Comparison of ENCODE assay signal across 17 cellular contexts in genomic region chr1:196152086-196152485, GRCh38.
DNase-seq lines count a peak whose midpoint lies in the region; ATAC-seq and TF ChIP-seq lines count a peak whose summit lies in the region.
"Had no signal": no experiment of that assay in that cellular context is flagged by ENCODE, and none has a peak within 500 bp of the region (broad histone marks: within the 10 kb centered on the region; RNA-seq: fewer than 3 reads in every experiment).

No MANE protein-coding gene starts in this region.

- peak; percentile 43 for ATAC-seq in HG03432 (IDR thresholded peaks at IDR 0.05; ENCODE audit: unreplicated experiment)
- peak; percentile 47; the same call in 1 of the 2 replicates for ATAC-seq in WTC11
- ATAC-seq in right lobe of liver: peak; percentile 97 to 100 (median 99)
- no peak for ATAC-seq in HG02884 (IDR thresholded peaks at IDR 0.05; ENCODE audit: unreplicated experiment)
- ATAC-seq: activated T-cell treated with anti-CD3 and anti-CD28 coated beads, Interleukin-2, amount 50 U/mL, for 4 hours had no signal

- 0 out of 2 replicates have a peak overlapping the region, but pooled peaks have one; percentile 5 for H3K27ac Mint-ChIP-seq in WTC11
- H3K27ac Mint-ChIP-seq: activated naive CD8-positive, alpha-beta T cell treated with anti-CD3 and anti-CD28 coated beads, Interleukin-2, amount 10 ng/mL, durations not matched to agents 7 days and 5 days; naive B cell; stimulated activated naive CD8-positive, alpha-beta T cell treated with anti-CD3 and anti-CD28 coated beads, Interleukin-15, Interleukin-2, amounts not matched to agents 100 ng/mL and 50 ng/mL, for 24 hours had no signal

- H3K4me3 ChIP-seq in right lobe of liver: no peak overlapping the region
- H3K4me3 ChIP-seq: left ventricle myocardium inferior had no signal

- H3K27ac ChIP-seq in right lobe of liver: peak overlapping the region in 1 of 3 donors; percentile 7
- H3K27ac ChIP-seq: left ventricle myocardium inferior had no signal

- WGBS in right lobe of liver (ENCODE audit: insufficient coverage, low coverage, low lambda C conversion rate, missing lambda C conversion rate): 18% methylated on average over 3 of the region's 3 CpGs

- H3K36me3 Mint-ChIP-seq in WTC11: no peaks in the 10 kb centered on the region
- H3K36me3 Mint-ChIP-seq: activated naive CD8-positive, alpha-beta T cell treated with anti-CD3 and anti-CD28 coated beads, Interleukin-2, amount 10 ng/mL, durations not matched to agents 7 days and 5 days; naive B cell had no signal

- CTCF ChIA-PET in WTC11 (lab: Charles Lee): no interaction called here

- POLR2A ChIA-PET in WTC11 (lab: Charles Lee): no interaction called here

- TF ChIP-seq CTCF in WTC11 (IDR thresholded peaks at IDR 0.05) (no peak), right lobe of liver (IDR thresholded peaks at IDR 0.05) (no peak), GM10266 (IDR thresholded peaks at IDR 0.05; ENCODE audit: control insufficient read depth, insufficient read depth, low read depth, missing control alignments) (no peak)

- no peak for TF ChIP-seq POLR2A in right lobe of liver (IDR thresholded peaks at IDR 0.05)

- H3K4me1 Mint-ChIP-seq in WTC11: peaks cover 5% of the 10 kb centered on the region
- H3K4me1 Mint-ChIP-seq: activated naive CD8-positive, alpha-beta T cell treated with anti-CD3 and anti-CD28 coated beads, Interleukin-2, amount 10 ng/mL, durations not matched to agents 7 days and 5 days; naive B cell had no signal

- H3K4me3 Mint-ChIP-seq in WTC11: no peak overlapping the region
- H3K4me3 Mint-ChIP-seq: activated naive CD8-positive, alpha-beta T cell treated with anti-CD3 and anti-CD28 coated beads, Interleukin-2, amount 10 ng/mL, durations not matched to agents 7 days and 5 days; activated T-cell treated with anti-CD3 and anti-CD28 coated beads, Interleukin-2, amount 50 U/mL, for 4 hours; naive B cell; stimulated activated naive CD8-positive, alpha-beta T cell treated with anti-CD3 and anti-CD28 coated beads, Interleukin-15, Interleukin-2, amounts not matched to agents 100 ng/mL and 50 ng/mL, for 24 hours had no signal

- H3K4me1 ChIP-seq in right lobe of liver: no peaks in the 10 kb centered on the region
- H3K4me1 ChIP-seq: left ventricle myocardium inferior had no signal

- H3K27me3 ChIP-seq in right lobe of liver: no peaks in the 10 kb centered on the region

- H3K36me3 ChIP-seq in right lobe of liver: no peaks in the 10 kb centered on the region
- H3K36me3 ChIP-seq: left ventricle myocardium inferior had no signal

- no peaks in the 10 kb centered on the region for H3K9me3 ChIP-seq in right lobe of liver
- H3K9me3 ChIP-seq: left ventricle myocardium inferior had no signal

- DNase-seq in DMS53 (lab: John Stamatoyannopoulos, UW) (peak; percentile 41), WTC11 (ENCODE audit: low spot score) (no peak), right lobe of liver (peak; percentile 40 to 71 (median 62)), NCI-H524 (lab: John Stamatoyannopoulos, UW) (no peak), NCI-H1694 treated with DMSO at 0.1 percent for 48 hours (lab: John Stamatoyannopoulos, UW) (no peak), GM10266 (ENCODE audit: extremely low spot score) (no peak)
- DNase-seq: activated naive CD8-positive, alpha-beta T cell treated with anti-CD3 and anti-CD28 coated beads, Interleukin-2, amount 10 ng/mL, durations not matched to agents 7 days and 5 days; activated T-cell treated with anti-CD3 and anti-CD28 coated beads, Interleukin-2, amount 50 U/mL, for 4 hours; effector memory CD4-positive, alpha-beta T cell; left ventricle myocardium inferior; naive B cell; NCI-H1048; NCI-H226; T1000 had no signal

- intact Hi-C loops in right lobe of liver (cut with DNase I): no loop called here

- H3K9me3 Mint-ChIP-seq in WTC11: peaks cover 8% of the 10 kb centered on the region; the same call in 1 of the 2 replicates
- H3K9me3 Mint-ChIP-seq: activated naive CD8-positive, alpha-beta T cell treated with anti-CD3 and anti-CD28 coated beads, Interleukin-2, amount 10 ng/mL, durations not matched to agents 7 days and 5 days; activated T-cell treated with anti-CD3 and anti-CD28 coated beads, Interleukin-2, amount 50 U/mL, for 4 hours; naive B cell; stimulated activated naive CD8-positive, alpha-beta T cell treated with anti-CD3 and anti-CD28 coated beads, Interleukin-15, Interleukin-2, amounts not matched to agents 100 ng/mL and 50 ng/mL, for 24 hours had no signal

- H3K27me3 Mint-ChIP-seq in WTC11 (ENCODE audit: low read depth): no peaks in the 10 kb centered on the region
- H3K27me3 Mint-ChIP-seq: activated naive CD8-positive, alpha-beta T cell treated with anti-CD3 and anti-CD28 coated beads, Interleukin-2, amount 10 ng/mL, durations not matched to agents 7 days and 5 days; naive B cell; stimulated activated naive CD8-positive, alpha-beta T cell treated with anti-CD3 and anti-CD28 coated beads, Interleukin-15, Interleukin-2, amounts not matched to agents 100 ng/mL and 50 ng/mL, for 24 hours had no signal

TF ChIP-seq in WTC11, 78 proteins besides CTCF, POLR2A, EP300 and RAD21 (continues in another document):
- TF ChIP-seq ATF6 (CRISPR knock-in tag; IDR thresholded peaks at IDR 0.05) (no peak), ZMAT4 (CRISPR knock-in tag; IDR thresholded peaks at IDR 0.05) (no peak), JUN (CRISPR knock-in tag; IDR thresholded peaks at IDR 0.05) (no peak), ZNF317 (CRISPR knock-in tag; IDR thresholded peaks at IDR 0.05; ENCODE audit: borderline replicate concordance, low read depth) (no peak), ZSCAN18 (CRISPR knock-in tag; IDR thresholded peaks at IDR 0.05) (no peak), CREM (CRISPR knock-in tag; IDR thresholded peaks at IDR 0.05) (no peak), TP53 (CRISPR knock-in tag; IDR thresholded peaks at IDR 0.05) (no peak), KAT7 (CRISPR knock-in tag; IDR thresholded peaks at IDR 0.05; ENCODE audit: borderline replicate concordance) (no peak), ZNF396 (CRISPR knock-in tag; IDR thresholded peaks at IDR 0.05; ENCODE audit: borderline replicate concordance) (no peak), RELA (CRISPR knock-in tag; IDR thresholded peaks at IDR 0.05; ENCODE audit: borderline replicate concordance) (no peak), PREB (CRISPR knock-in tag; IDR thresholded peaks at IDR 0.05; ENCODE audit: borderline replicate concordance) (no peak), CBFB (CRISPR knock-in tag; IDR thresholded peaks at IDR 0.05; ENCODE audit: low read depth) (no peak)

Comparison
In these comparisons a context has a peak if more than half of its experiments do, and no peak if none do; other contexts are left out.
1. DNase-seq: peak in DMS53 (single experiment) and right lobe of liver (3 of 3); none in WTC11 (single experiment), NCI-H524 (0 of 2), NCI-H1694 treated with DMSO at 0.1 percent for 48 hours (single experiment) and GM10266 (single experiment).